11 cellular contexts compared by ENCODE assay signal in genomic region chr18:21853020-21853419, GRCh38.
DNase-seq lines count a peak whose midpoint lies in the region; ATAC-seq, FAIRE-seq and TF ChIP-seq lines count a peak whose summit lies in the region.
"Had no signal": no experiment of that assay in that cellular context is flagged by ENCODE, and none has a peak within 500 bp of the region (broad histone marks: within the 10 kb centered on the region; RNA-seq: fewer than 3 reads in every experiment).

No MANE protein-coding gene starts in this region.

- H3K36me3 ChIP-seq in CD4-positive, CD25-positive, alpha-beta regulatory T cell (ENCODE audit: control insufficient read depth, insufficient read depth, low read length): peaks cover 37% of the 10 kb centered on the region
- H3K36me3 ChIP-seq in GM12878 (ENCODE audit: control insufficient read depth in 2 of 2, insufficient read depth in 2 of 2, low read length in 1 of 2): peaks cover 0 to 9% of the 10 kb centered on the region in 2 experiments; a peak in 1 of 4 replicates

- no peak overlapping the region for H2AFZ ChIP-seq in GM12878 (ENCODE audit: control insufficient read depth, low read depth, low read length)

- no peak for TF ChIP-seq CTCF in GM12878 (IDR thresholded peaks at IDR 0.05 in 2 of 3, conservative IDR thresholded peaks at IDR 0.05 in 1 of 3; ENCODE audit: control insufficient read depth in 2 of 3, extremely low read depth in 1 of 3, insufficient read depth in 1 of 3, low read depth in 3 of 3, low read length in 3 of 3)

- POLR2A ChIA-PET in GM12878 (lab: Charles Lee): interaction anchor here (0.6 kb wide), 1 partner anchor 219 kb away, joined by 3 read pairs; no protein-coding TSS in a partner anchor

- H3K27ac Mint-ChIP-seq in CD4-positive, CD25-positive, alpha-beta regulatory T cell: no peak overlapping the region

- no peaks in the 10 kb centered on the region for H4K20me1 ChIP-seq in GM12878 (ENCODE audit: control insufficient read depth, insufficient read depth)

- 23% methylated on average over 3 of the region's 3 CpGs for WGBS in GM12878 (ENCODE audit: insufficient coverage, insufficient replicate concordance, low lambda C conversion rate, missing lambda C conversion rate)

- in situ Hi-C loops in GM12878 (cut with MboI): loop anchor here (25.0 kb wide), 1 partner anchor 741 kb away; the partner anchor contains the start of gene ROCK1

- no peak overlapping the region for H3K9ac ChIP-seq in GM12878 (ENCODE audit: control insufficient read depth, insufficient read depth, low read length)

- no TSS peak for BruUV-seq in GM12878 (replicated peaks; lab: Mats Ljungman, UMichigan)

- H3K27me3 ChIP-seq in CD4-positive, CD25-positive, alpha-beta regulatory T cell (ENCODE audit: control insufficient read depth, insufficient read depth, low read length): no peaks in the 10 kb centered on the region
- H3K27me3 ChIP-seq in GM12878 (replicated peaks in 1 of 2; ENCODE audit: control insufficient read depth in 2 of 2, insufficient read depth in 2 of 2, low read length in 1 of 2): no peaks in the 10 kb centered on the region

- RAD21 ChIA-PET in GM12878 (lab: Charles Lee; ENCODE audit: unreplicated experiment): interaction anchor here (0.5 to 2.0 kb wide), 5 partner anchors 13 to 366 kb away, joined by 3 to 5 read pairs (median 4); no protein-coding TSS in a partner anchor

- H3K4me3 Mint-ChIP-seq in CD4-positive, CD25-positive, alpha-beta regulatory T cell: no peak overlapping the region
- H3K4me3 Mint-ChIP-seq: effector memory CD8-positive, alpha-beta T cell; neural crest cell had no signal

- peak overlapping the region; percentile 51 for H3K4me2 ChIP-seq in GM12878 (ENCODE audit: control insufficient read depth, insufficient read depth)

- no peaks in the 10 kb centered on the region for H3K9me3 Mint-ChIP-seq in CD4-positive, CD25-positive, alpha-beta regulatory T cell
- H3K9me3 Mint-ChIP-seq: effector memory CD8-positive, alpha-beta T cell; neural crest cell had no signal

- peak in 1 of 3 donors; percentile 50 for DNase-seq in CD4-positive, CD25-positive, alpha-beta regulatory T cell
- DNase-seq in GM12878 (ENCODE audit: low read depth, low spot score) (peak; percentile 67), DMS79 treated with DMSO at 0.1 percent for 48 hours (lab: John Stamatoyannopoulos, UW) (no peak), NCI-H526 treated with DMSO at 0.1 percent for 48 hours (lab: John Stamatoyannopoulos, UW) (no peak), HUDEP-2 (lab: John Stamatoyannopoulos, UW; ENCODE audit: unreplicated experiment in 76 of 76) (no peak)
- DNase-seq: effector memory CD8-positive, alpha-beta T cell; KG1 had no signal

- TF ChIP-seq RAD21 in GM12878 (IDR thresholded peaks at IDR 0.05; ENCODE audit: insufficient read depth, low read depth, low read length): no peak

- no peak for ATAC-seq in CD4-positive, CD25-positive, alpha-beta regulatory T cell (ENCODE audit: low read depth in 2 of 2)
- ATAC-seq in GM19351 (IDR thresholded peaks at IDR 0.05; ENCODE audit: unreplicated experiment): peak; percentile 93
- ATAC-seq in HG03066 (IDR thresholded peaks at IDR 0.05; ENCODE audit: low read depth, unreplicated experiment): peak; percentile 92
- ATAC-seq in GM12878: peak; percentile 94
- no peak for ATAC-seq in esophagus mucosa
- ATAC-seq: effector memory CD8-positive, alpha-beta T cell had no signal

- no peaks in the 10 kb centered on the region for H3K79me2 ChIP-seq in GM12878 (ENCODE audit: control insufficient read depth, insufficient read depth, low read length)

- H3K4me1 ChIP-seq in CD4-positive, CD25-positive, alpha-beta regulatory T cell (ENCODE audit: control insufficient read depth, insufficient read depth, low read length, poor library complexity, severe bottlenecking): no peaks in the 10 kb centered on the region
- peaks cover 19% of the 10 kb centered on the region for H3K4me1 ChIP-seq in GM12878 (ENCODE audit: control insufficient read depth, insufficient read depth, low read length)

- intact Hi-C loops in GM12878 (cut with micrococcal nuclease; ENCODE audit: unreplicated experiment): loop anchor here (5.0 to 10.0 kb wide), 5 partner anchors 111 to 658 kb away; partner anchors contain the start of genes MIB1 and SNRPD1

- no peak overlapping the region for H3K4me3 ChIP-seq in CD4-positive, CD25-positive, alpha-beta regulatory T cell (ENCODE audit: low read depth, low read length)
- no peak overlapping the region for H3K4me3 ChIP-seq in GM12878

- SMC1A ChIA-PET in GM12878 (lab: Charles Lee; ENCODE audit: uncharacterized antibody, unreplicated experiment): interaction anchor here (0.6 to 1.7 kb wide), 8 partner anchors 9 to 408 kb away, joined by 3 to 5 read pairs (median 3); no protein-coding TSS in a partner anchor

- H3K36me3 Mint-ChIP-seq in CD4-positive, CD25-positive, alpha-beta regulatory T cell: peaks cover 22% of the 10 kb centered on the region

- H3K27me3 Mint-ChIP-seq in CD4-positive, CD25-positive, alpha-beta regulatory T cell: no peaks in the 10 kb centered on the region
- H3K27me3 Mint-ChIP-seq: effector memory CD8-positive, alpha-beta T cell had no signal

- FAIRE-seq in GM12878 (lab: Jason Lieb, UNC): peak; percentile 89

- TF ChIP-seq POLR2A in GM12878 (IDR thresholded peaks at IDR 0.05; ENCODE audit: low read depth, low read length): no peak

- peak overlapping the region; percentile 51 for H3K27ac ChIP-seq in CD4-positive, CD25-positive, alpha-beta regulatory T cell (ENCODE audit: insufficient read depth, low read length, poor library complexity, severe bottlenecking)
- H3K27ac ChIP-seq in GM12878 (ENCODE audit: control insufficient read depth, insufficient read depth): peak overlapping the region; percentile 38; the same call in 1 of the 2 replicates

- H3K9me3 ChIP-seq in CD4-positive, CD25-positive, alpha-beta regulatory T cell (ENCODE audit: control insufficient read depth in 2 of 2, low read length in 2 of 2): no peaks in the 10 kb centered on the region
- H3K9me3 ChIP-seq in GM12878 (replicated peaks; ENCODE audit: control insufficient read depth, insufficient read depth, low read length): no peaks in the 10 kb centered on the region

- no peak for TF ChIP-seq EP300 in GM12878 (IDR thresholded peaks at IDR 0.05; ENCODE audit: borderline replicate concordance in 1 of 2, control insufficient read depth in 1 of 2, low read depth in 2 of 2, low read length in 2 of 2)

- CTCF ChIA-PET in GM12878 (lab: Yijun Ruan, JAX): interaction anchor here (0.9 to 2.8 kb wide), 10 partner anchors 11 to 658 kb away, joined by 3 to 11 read pairs (median 6); partner anchors contain the start of genes ESCO1 and MIB1

- H3K4me1 Mint-ChIP-seq in CD4-positive, CD25-positive, alpha-beta regulatory T cell: peaks cover 3 to 30% (median 15%) of the 10 kb centered on the region in 4 donors

TF ChIP-seq in GM12878, 131 proteins besides CTCF, POLR2A, EP300 and RAD21 (continues in another document):
- TF ChIP-seq SREBF1 (IDR thresholded peaks at IDR 0.05; ENCODE audit: low read length): no peak
- no peak for TF ChIP-seq EGR1 (IDR thresholded peaks at IDR 0.05; ENCODE audit: borderline replicate concordance in 1 of 2, low read depth in 2 of 2, low read length in 2 of 2)
- peak; percentile 62 for TF ChIP-seq SPI1 (IDR thresholded peaks at IDR 0.05; ENCODE audit: borderline replicate concordance, insufficient read depth, low read depth, low read length)
- TF ChIP-seq TCF3 (IDR thresholded peaks at IDR 0.05; ENCODE audit: borderline replicate concordance, insufficient read depth, low read depth, low read length): 0 out of 2 replicates have a peak, but pooled peaks have one; percentile 54
- no peak for TF ChIP-seq CBX3 (IDR thresholded peaks at IDR 0.05; ENCODE audit: borderline replicate concordance, low read depth)
- TF ChIP-seq CREB1 (IDR thresholded peaks at IDR 0.05; ENCODE audit: low read depth): 0 out of 2 replicates have a peak, but pooled peaks have one; percentile 28
- TF ChIP-seq RB1 (IDR thresholded peaks at IDR 0.05; ENCODE audit: borderline replicate concordance): no peak
- TF ChIP-seq RUNX3 (IDR thresholded peaks at IDR 0.05; ENCODE audit: low read length): peak; percentile 84
- TF ChIP-seq, protein P1, sequence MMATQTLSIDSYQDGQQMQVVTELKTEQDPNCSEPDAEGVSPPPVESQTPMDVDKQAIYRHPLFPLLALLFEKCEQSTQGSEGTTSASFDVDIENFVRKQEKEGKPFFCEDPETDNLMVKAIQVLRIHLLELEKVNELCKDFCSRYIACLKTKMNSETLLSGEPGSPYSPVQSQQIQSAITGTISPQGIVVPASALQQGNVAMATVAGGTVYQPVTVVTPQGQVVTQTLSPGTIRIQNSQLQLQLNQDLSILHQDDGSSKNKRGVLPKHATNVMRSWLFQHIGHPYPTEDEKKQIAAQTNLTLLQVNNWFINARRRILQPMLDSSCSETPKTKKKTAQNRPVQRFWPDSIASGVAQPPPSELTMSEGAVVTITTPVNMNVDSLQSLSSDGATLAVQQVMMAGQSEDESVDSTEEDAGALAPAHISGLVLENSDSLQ (IDR thresholded peaks at IDR 0.05): peak; percentile 48; the same call in 1 of the 2 replicates
- no peak for TF ChIP-seq ZNF207 (IDR thresholded peaks at IDR 0.05; ENCODE audit: borderline replicate concordance)
- peak; percentile 23 for TF ChIP-seq MEF2B (IDR thresholded peaks at IDR 0.05; ENCODE audit: partially characterized antibody, poor library complexity, severe bottlenecking)
- no peak for TF ChIP-seq TCF7 (IDR thresholded peaks at IDR 0.05; ENCODE audit: borderline replicate concordance)
- TF ChIP-seq NR2C1 (IDR thresholded peaks at IDR 0.05): no peak
- no peak for TF ChIP-seq MYB (IDR thresholded peaks at IDR 0.05; ENCODE audit: borderline replicate concordance, low read depth, low read length)
- TF ChIP-seq NFIC (IDR thresholded peaks at IDR 0.05; ENCODE audit: low read depth, low read length): peak; percentile 50
- no peak for TF ChIP-seq POLR2AphosphoS5 (IDR thresholded peaks at IDR 0.05; ENCODE audit: low read length)
- TF ChIP-seq WRNIP1 (IDR thresholded peaks at IDR 0.05; ENCODE audit: borderline replicate concordance, low read depth, low read length): no peak
- TF ChIP-seq, protein P2, sequence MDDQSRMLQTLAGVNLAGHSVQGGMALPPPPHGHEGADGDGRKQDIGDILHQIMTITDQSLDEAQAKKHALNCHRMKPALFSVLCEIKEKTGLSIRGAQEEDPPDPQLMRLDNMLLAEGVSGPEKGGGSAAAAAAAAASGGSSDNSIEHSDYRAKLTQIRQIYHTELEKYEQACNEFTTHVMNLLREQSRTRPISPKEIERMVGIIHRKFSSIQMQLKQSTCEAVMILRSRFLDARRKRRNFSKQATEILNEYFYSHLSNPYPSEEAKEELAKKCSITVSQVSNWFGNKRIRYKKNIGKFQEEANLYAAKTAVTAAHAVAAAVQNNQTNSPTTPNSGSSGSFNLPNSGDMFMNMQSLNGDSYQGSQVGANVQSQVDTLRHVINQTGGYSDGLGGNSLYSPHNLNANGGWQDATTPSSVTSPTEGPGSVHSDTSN (IDR thresholded peaks at IDR 0.05; ENCODE audit: insufficient replicate concordance, low read depth, low read length): peak; percentile 55
- TF ChIP-seq TCF12 (IDR thresholded peaks at IDR 0.05; ENCODE audit: low read depth, low read length): peak; percentile 92
- TF ChIP-seq GATAD2B (conservative IDR thresholded peaks at IDR 0.05; ENCODE audit: low read depth): no peak

Comparison
In these comparisons a context has a peak if more than half of its experiments do, and no peak if none do; other contexts are left out.
1. ATAC-seq: peak in GM19351 (single experiment), HG03066 (single experiment) and GM12878 (single experiment); none in CD4-positive, CD25-positive, alpha-beta regulatory T cell (0 of 2) and esophagus mucosa (single experiment).